21 cellular contexts compared by ENCODE assay signal in genomic region chr5:2701592-2701991, GRCh38. TPM values are rescaled to one million over a fixed set of nuclear protein-coding genes. Genes with fewer than 3 reads are reported as not detected.
"Had no signal": no experiment of that assay in that cellular context is flagged by ENCODE, and none has a peak within 500 bp of the region (broad histone marks: within the 10 kb centered on the region; RNA-seq: fewer than 3 reads in every experiment).

No MANE protein-coding gene starts in this region.

- ATAC-seq: gastroesophageal sphincter, heart right ventricle, left colon, sciatic nerve had no signal

- H3K36me3 Mint-ChIP-seq: activated naive CD4-positive, alpha-beta T cell treated with anti-CD3 and anti-CD28 coated beads, Interleukin-2, amount 50 U/mL, for 24 hours; naive B cell had no signal

- H3K4me3 ChIP-seq: colonic mucosa, gastroesophageal sphincter, heart right ventricle, lung, smooth muscle cell, thoracic aorta, upper lobe of left lung had no signal

- H3K27me3 ChIP-seq: colonic mucosa, neutrophil, upper lobe of left lung had no signal

- H3K4me1 ChIP-seq: colonic mucosa, gastroesophageal sphincter, heart right ventricle, parathyroid adenoma, upper lobe of left lung had no signal

- DNase-seq: activated CD4-positive, alpha-beta T cell treated with anti-CD3 and anti-CD28 coated beads for 1 hour; activated gamma-delta T cell treated with Interleukin-2 at 50 U/mL for 16 hours; activated T-cell treated with anti-CD3 and anti-CD28 coated beads, Interleukin-2, amount 50 U/mL, for 1 hour; aorta; colonic mucosa; heart right ventricle; left colon; naive B cell; stimulated activated CD4-positive, alpha-beta T cell treated with anti-CD3 and anti-CD28 coated beads, Interleukin-2, amount 100 ng/mL, for 48 hours; stimulated activated naive CD4-positive, alpha-beta T cell treated with Interleukin-2 at 50 U/mL for 16 hours had no signal

- H3K27me3 Mint-ChIP-seq: activated naive CD4-positive, alpha-beta T cell treated with anti-CD3 and anti-CD28 coated beads, Interleukin-2, amount 50 U/mL, for 24 hours had no signal

- H3K4me3 Mint-ChIP-seq: activated naive CD4-positive, alpha-beta T cell treated with anti-CD3 and anti-CD28 coated beads, Interleukin-2, amount 50 U/mL, for 24 hours; naive B cell had no signal

- H3K9ac ChIP-seq: parathyroid adenoma had no signal

- H3K27ac ChIP-seq: colonic mucosa, gastroesophageal sphincter, heart right ventricle, neutrophil, parathyroid adenoma, thoracic aorta, upper lobe of left lung had no signal

- H3K79me2 ChIP-seq: parathyroid adenoma had no signal

- H3K9me3 ChIP-seq: colonic mucosa, gastroesophageal sphincter, heart right ventricle, neutrophil, thoracic aorta, upper lobe of left lung had no signal

- H2AFZ ChIP-seq: parathyroid adenoma had no signal

- H3K4me2 ChIP-seq: smooth muscle cell had no signal

- FAIRE-seq: keratinocyte had no signal

- H3K36me3 ChIP-seq: colonic mucosa, gastroesophageal sphincter, heart right ventricle, neutrophil, thoracic aorta, upper lobe of left lung had no signal

- H3K4me1 Mint-ChIP-seq: activated naive CD4-positive, alpha-beta T cell treated with anti-CD3 and anti-CD28 coated beads, Interleukin-2, amount 50 U/mL, for 24 hours; naive B cell had no signal

- H3K9me3 Mint-ChIP-seq: activated naive CD4-positive, alpha-beta T cell treated with anti-CD3 and anti-CD28 coated beads, Interleukin-2, amount 50 U/mL, for 24 hours had no signal

- H3K27ac Mint-ChIP-seq: activated naive CD4-positive, alpha-beta T cell treated with anti-CD3 and anti-CD28 coated beads, Interleukin-2, amount 50 U/mL, for 24 hours; naive B cell had no signal

RNA-seq across cellular contexts. Expression of gene IRX2, which starts 49.9 kb away (rescaled TPM):
- total RNA-seq: T-helper 2 cell treated with Interferon-gamma antibody and Interleukin-4, amounts not matched to agents 100 ng/mL and 5 ng/mL, for 36 hours had no signal
